ENCODE assay signal across 23 cellular contexts in genomic region chr11:112368402-112368801, GRCh38.
"Had no signal": no experiment of that assay in that cellular context is flagged by ENCODE, and none has a peak within 500 bp of the region (broad histone marks: within the 10 kb centered on the region; RNA-seq: fewer than 3 reads in every experiment).

No MANE protein-coding gene starts in this region.

- ATAC-seq: activated T-cell treated with anti-CD3 and anti-CD28 coated beads, Interleukin-2, amount 50 U/mL, for 72 hours; effector memory CD8-positive, alpha-beta T cell; heart right ventricle; left lung; lower lobe of right lung; mucosa of descending colon; natural killer cell treated with Interleukin-12 subunit alpha and Interleukin-12 subunit beta and Interleukin-15 and Interleukin-18, amount 100 ng/mL, for 72 hours; right lobe of liver; stimulated activated naive CD8-positive, alpha-beta T cell treated with anti-CD3 and anti-CD28 coated beads, Interleukin-15, Interleukin-2, amounts not matched to agents 100 U/mL and 50 U/mL, for 24 hours had no signal

- H3K4me3 ChIP-seq: coronary artery, dorsolateral prefrontal cortex, esophagus muscularis mucosa, heart right ventricle, left lung, lower lobe of right lung, mucosa of descending colon, right lobe of liver, testis, transverse colon had no signal

- H3K4me1 ChIP-seq: heart right ventricle, left lung, lower lobe of right lung, testis had no signal

- DNase-seq: activated CD4-positive, alpha-beta T cell treated with anti-CD3 and anti-CD28 coated beads for 4 hours; activated CD4-positive, alpha-beta T cell treated with anti-CD3 and anti-CD28 coated beads, Interleukin-2, amount 50 U/mL, for 4 hours; activated naive CD4-positive, alpha-beta T cell; activated T-cell treated with anti-CD3 and anti-CD28 coated beads for 4 hours; activated T-cell treated with anti-CD3 and anti-CD28 coated beads, Interleukin-2, amount 50 U/mL, for 72 hours; anterior cingulate cortex; dorsolateral prefrontal cortex; effector memory CD8-positive, alpha-beta T cell; foreskin melanocyte; heart right ventricle; left lung; lower lobe of right lung; mucosa of descending colon; posterior cingulate gyrus; right lobe of liver; stimulated activated CD4-positive, alpha-beta T cell treated with anti-CD3 and anti-CD28 coated beads, Interleukin-2, amount 100 ng/mL, for 48 hours; stimulated activated naive CD8-positive, alpha-beta T cell treated with anti-CD3 and anti-CD28 coated beads, Interleukin-15, Interleukin-2, amounts not matched to agents 100 U/mL and 50 U/mL, for 24 hours; testis; transverse colon had no signal

- H3K36me3 ChIP-seq: esophagus muscularis mucosa, heart right ventricle, left lung, lower lobe of right lung, right lobe of liver, transverse colon had no signal

- H3K27ac ChIP-seq: coronary artery, dorsolateral prefrontal cortex, esophagus muscularis mucosa, heart right ventricle, left lung, lower lobe of right lung, right lobe of liver, testis, transverse colon, VCaP had no signal

- H3K27me3 ChIP-seq: dorsolateral prefrontal cortex, esophagus muscularis mucosa, heart right ventricle, left lung, right lobe of liver, testis, transverse colon had no signal

- H3K9me3 ChIP-seq: esophagus muscularis mucosa, left lung, lower lobe of right lung, mucosa of descending colon, right lobe of liver, testis, transverse colon had no signal
